23 cellular contexts compared by ENCODE assay signal in the genomic region with DNA sequence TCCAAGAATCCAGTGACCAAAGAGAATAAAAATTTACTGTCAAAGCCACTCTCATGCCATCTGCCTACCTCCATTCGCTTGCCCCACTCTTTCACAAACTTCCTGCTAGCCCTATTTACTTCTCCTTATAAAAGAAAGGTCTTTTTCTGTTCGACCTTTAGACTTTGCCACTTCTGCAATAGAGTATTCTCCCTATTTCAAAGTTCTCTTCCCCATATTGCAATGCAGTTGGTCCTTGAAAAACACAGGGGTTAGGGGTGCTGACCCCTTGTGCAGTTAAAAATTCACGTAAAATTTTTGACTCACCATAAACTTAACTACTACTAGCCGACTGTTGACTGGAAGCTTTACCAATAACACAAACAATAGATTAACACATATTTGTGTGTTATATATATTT. TPM values are rescaled to one million over a fixed set of nuclear protein-coding genes. Genes with fewer than 3 reads are reported as not detected.
"Had no signal": no experiment of that assay in that cellular context is flagged by ENCODE, and none has a peak within 500 bp of the region (broad histone marks: within the 10 kb centered on the region; RNA-seq: fewer than 3 reads in every experiment).

No MANE protein-coding gene starts in this region.

- H3K27me3 ChIP-seq: gastrocnemius medialis, neutrophil, right lobe of liver, stomach, thyroid gland, vagina had no signal

- H3K79me2 ChIP-seq: parathyroid adenoma had no signal

- DNase-seq: dermis blood vessel endothelial cell; effector memory CD8-positive, alpha-beta T cell; foreskin fibroblast; gastrocnemius medialis; head of caudate nucleus; kidney; left ventricle myocardium superior; right lobe of liver; stimulated activated CD4-positive, alpha-beta T cell treated with anti-CD3 and anti-CD28 coated beads, Interleukin-12 subunit alpha, Interleukin-12 subunit beta, amount 100 ng/mL, for 4 hours; stimulated activated CD4-positive, alpha-beta T cell treated with anti-CD3 and anti-CD28 coated beads, Interleukin-1b, Interleukin-23, amount 100 ng/mL, for 48 hours; stimulated activated CD4-positive, alpha-beta T cell treated with anti-CD3 and anti-CD28 coated beads, Interleukin-4, amount 100 ng/mL, for 24 hours; stimulated activated naive CD4-positive, alpha-beta T cell treated with Interleukin-2 at 50 U/mL for 16 hours; stomach; thyroid gland had no signal

- ATAC-seq: effector memory CD8-positive, alpha-beta T cell; gastrocnemius medialis; left ventricle myocardium superior; natural killer cell treated with Interleukin-12 subunit alpha and Interleukin-12 subunit beta and Interleukin-15 and Interleukin-18, amount 100 ng/mL, for 72 hours; stimulated activated effector memory CD8-positive, alpha-beta T cell treated with anti-CD3 and anti-CD28 coated beads, Interleukin-12 subunit alpha, Interleukin-12 subunit beta, amount 100 ng/mL, for 72 hours had no signal

- H3K4me2 ChIP-seq: smooth muscle cell had no signal

- H3K36me3 ChIP-seq: gastrocnemius medialis, neutrophil, right lobe of liver, stomach, thyroid gland, vagina had no signal

- FAIRE-seq: endometrium, kidney had no signal

- H2AFZ ChIP-seq: parathyroid adenoma had no signal

- H3K4me1 ChIP-seq: parathyroid adenoma, thyroid gland had no signal

- H3K27ac ChIP-seq: coronary artery, gastrocnemius medialis, neutrophil, parathyroid adenoma, right lobe of liver, stomach, thyroid gland, vagina had no signal

- H3K9ac ChIP-seq: parathyroid adenoma had no signal

- H3K9me3 ChIP-seq: gastrocnemius medialis, neutrophil, right lobe of liver, stomach, thyroid gland, vagina had no signal

- H3K4me3 ChIP-seq: coronary artery, gastrocnemius medialis, lung, right lobe of liver, smooth muscle cell, stomach, thyroid gland, vagina had no signal

RNA-seq across cellular contexts. Expression of gene CCN2, which starts 15.0 kb away (rescaled TPM):
- total RNA-seq: natural killer cell treated with Interleukin-12 subunit alpha and Interleukin-12 subunit beta and Interleukin-15 and Interleukin-18, amount 100 ng/mL, for 72 hours had no signal
